In the genomic region with DNA sequence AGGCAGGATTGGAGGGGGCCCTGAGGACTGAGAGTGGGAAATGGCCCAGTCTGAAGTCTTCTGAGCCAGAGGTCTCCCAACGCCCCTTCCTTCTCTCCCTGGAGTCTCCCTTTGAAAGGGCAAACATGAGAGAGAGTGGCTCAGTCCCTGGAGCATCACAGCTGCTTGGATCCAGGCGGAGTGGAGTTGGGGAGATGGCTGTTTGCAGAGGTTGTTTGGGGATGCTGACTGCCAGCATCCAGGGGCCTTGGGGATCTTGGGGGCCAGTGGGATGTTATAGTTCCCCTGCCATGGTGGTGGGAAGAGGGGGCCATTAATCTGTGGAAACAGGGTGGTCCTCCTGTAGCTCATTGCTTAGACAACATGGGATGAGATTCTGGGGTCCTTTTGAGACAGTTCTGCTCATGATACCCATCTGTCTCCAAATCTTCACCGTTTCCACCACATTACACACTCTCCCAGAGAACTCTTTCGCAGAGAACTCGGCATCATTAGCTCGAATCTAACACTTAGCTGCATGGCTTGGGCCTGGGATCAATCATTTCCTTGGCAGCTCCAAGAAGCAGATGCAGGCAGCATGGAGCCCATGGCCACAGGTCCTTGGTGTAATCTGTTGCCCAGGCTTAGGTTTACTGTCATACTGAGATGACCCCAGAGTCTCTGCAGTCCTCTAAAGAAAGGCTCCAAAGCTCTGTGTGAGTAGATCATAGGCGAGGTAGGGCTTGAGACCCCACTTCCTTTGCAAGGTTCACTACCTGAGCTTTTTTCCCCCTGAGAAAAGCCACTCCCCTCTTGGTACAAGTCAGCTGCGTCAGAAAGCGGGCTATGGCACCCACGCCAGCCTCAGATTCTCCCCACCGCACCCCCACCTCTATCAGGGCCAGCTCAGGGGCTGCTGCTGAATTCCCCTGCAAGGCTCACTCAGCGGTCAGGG, we compare ENCODE assay signal across 28 cellular contexts. TPM values are rescaled to one million over a fixed set of nuclear protein-coding genes. Genes with fewer than 3 reads are reported as not detected.
DNase-seq lines count a peak whose midpoint lies in the region; ATAC-seq and TF ChIP-seq lines count a peak whose summit lies in the region.
"Had no signal": no experiment of that assay in that cellular context is flagged by ENCODE, and none has a peak within 500 bp of the region (broad histone marks: within the 10 kb centered on the region; RNA-seq: fewer than 3 reads in every experiment).

No MANE protein-coding gene starts in this region.

- H3K27ac ChIP-seq in left ventricle myocardium inferior (replicated peaks) (peak overlapping the region; percentile 87), parathyroid adenoma (peak overlapping the region; percentile 21), uterus (peak overlapping the region; percentile 53 to 55)
- H3K27ac ChIP-seq: brain microvascular endothelial cell, epithelial cell of prostate, foreskin keratinocyte, HL-60, VCaP had no signal

- no peaks in the 10 kb centered on the region for H3K79me2 ChIP-seq in parathyroid adenoma

- H3K4me1 Mint-ChIP-seq in endothelial cell (ENCODE audit: unreplicated experiment) = peaks cover 4% of the 10 kb centered on the region
- H3K4me1 Mint-ChIP-seq: activated naive CD8-positive, alpha-beta T cell treated with anti-CD3 and anti-CD28 coated beads, Interleukin-2, amount 50 U/mL, for 24 hours; stimulated activated naive CD8-positive, alpha-beta T cell treated with anti-CD3 and anti-CD28 coated beads, Interleukin-15, amount 100 ng/mL, for 72 hours had no signal

- DNase-seq in left ventricle myocardium inferior (no peak), left cardiac atrium (no peak), endothelial cell (ENCODE audit: low spot score) (peak; percentile 0), uterus (peak; percentile 7 to 10), NCI-H1417 (lab: John Stamatoyannopoulos, UW) (no peak), amniotic stem cell (lab: John Stamatoyannopoulos, UW) (no peak)
- DNase-seq in stimulated activated naive CD4-positive, alpha-beta T cell treated with Interleukin-2 at 50 U/mL for 16 hours (lab: John Stamatoyannopoulos, UW) = no peak
- DNase-seq: activated CD4-positive, alpha-beta T cell treated with anti-CD3 and anti-CD28 coated beads, Interleukin-2, amount 50 U/mL, for 4 hours; activated naive CD8-positive, alpha-beta T cell treated with anti-CD3 and anti-CD28 coated beads, Interleukin-2, amount 50 U/mL, for 24 hours; brain microvascular endothelial cell; foreskin keratinocyte; GF-D8; left colon; MG63; mucosa of descending colon; NCI-H1436 treated with DMSO at 0.1 percent for 48 hours; NCI-H2171 treated with DMSO at 0.1 percent for 48 hours; SIG-M5; stimulated activated CD4-positive, alpha-beta T cell treated with anti-CD3 and anti-CD28 coated beads, Interleukin-2, amount 100 ng/mL, for 48 hours had no signal

- no peaks in the 10 kb centered on the region for H3K36me3 ChIP-seq in left ventricle myocardium inferior
- H3K36me3 ChIP-seq in parathyroid adenoma (ENCODE audit: control insufficient read depth, insufficient read depth, low read length) = no peaks in the 10 kb centered on the region
- no peaks in the 10 kb centered on the region for H3K36me3 ChIP-seq in uterus
- H3K36me3 ChIP-seq: brain microvascular endothelial cell, MG63 had no signal

- H3K4me3 ChIP-seq in left ventricle myocardium inferior = no peak overlapping the region
- no peak overlapping the region for H3K4me3 ChIP-seq in parathyroid adenoma (ENCODE audit: low read depth, low read length)
- no peak overlapping the region for H3K4me3 ChIP-seq in uterus
- H3K4me3 ChIP-seq: GM12878, MG63, mucosa of descending colon had no signal

- no peaks in the 10 kb centered on the region for H3K27me3 Mint-ChIP-seq in endothelial cell (ENCODE audit: unreplicated experiment)

- peak overlapping the region; percentile 60 for H2AFZ ChIP-seq in parathyroid adenoma

- peaks cover 4% of the 10 kb centered on the region for H3K9me3 Mint-ChIP-seq in endothelial cell (ENCODE audit: unreplicated experiment)

- H3K4me2 ChIP-seq in parathyroid adenoma (ENCODE audit: low read length) = no peak overlapping the region

- intact Hi-C loops in left ventricle myocardium inferior (cut with micrococcal nuclease) (no loop called here), left cardiac atrium (cut with DNase I) (loop anchor here in 1 of 2 donors (5.0 kb wide), 1 partner anchor 74 kb away; no protein-coding TSS in a partner anchor), uterus (cut with DNase I; ENCODE audit: low total_unique reads) (loop anchor here (10.0 kb wide), 1 partner anchor 66 kb away; no protein-coding TSS in a partner anchor)

- no peak for ATAC-seq in left cardiac atrium
- ATAC-seq: activated naive CD8-positive, alpha-beta T cell treated with anti-CD3 and anti-CD28 coated beads, Interleukin-2, amount 50 U/mL, for 24 hours; foreskin keratinocyte; GM12878; left colon; mucosa of descending colon; stimulated activated naive CD8-positive, alpha-beta T cell treated with anti-CD3 and anti-CD28 coated beads, Interleukin-15, amount 100 ng/mL, for 72 hours had no signal

- H3K27me3 ChIP-seq in left ventricle myocardium inferior (ENCODE audit: low read depth) = no peaks in the 10 kb centered on the region
- H3K27me3 ChIP-seq in parathyroid adenoma (ENCODE audit: control insufficient read depth, insufficient read depth, low read length) = no peaks in the 10 kb centered on the region
- no peaks in the 10 kb centered on the region for H3K27me3 ChIP-seq in uterus

- no peak for TF ChIP-seq POLR2A in uterus (IDR thresholded peaks at IDR 0.05)

- peaks cover 3% of the 10 kb centered on the region for H3K36me3 Mint-ChIP-seq in endothelial cell (ENCODE audit: low read depth, unreplicated experiment)
- H3K36me3 Mint-ChIP-seq: IgD-negative memory B cell had no signal

- no peak overlapping the region for H3K27ac Mint-ChIP-seq in endothelial cell (ENCODE audit: unreplicated experiment)
- H3K27ac Mint-ChIP-seq: activated naive CD8-positive, alpha-beta T cell treated with anti-CD3 and anti-CD28 coated beads, Interleukin-2, amount 50 U/mL, for 24 hours; activated T-helper 1 cell treated with anti-CD3 and anti-CD28 coated beads, Interleukin-12 subunit alpha, Interleukin-12 subunit beta, Interleukin-2, Interleukin-4 antibody, amounts not matched to agents 30 ng/mL and 10 ng/mL and 1 ng/mL, durations not matched to agents 14 hours and 24 hours and 36 hours; dendritic cell treated with granulocyte-macrophage colony-stimulating factor and Interleukin-4, amounts not matched to agents 40 ng/mL and 50 ng/mL, for 4 days; stimulated activated naive CD8-positive, alpha-beta T cell treated with anti-CD3 and anti-CD28 coated beads, Interleukin-15, amount 100 ng/mL, for 72 hours had no signal

- no peak overlapping the region for H3K4me3 Mint-ChIP-seq in endothelial cell (ENCODE audit: unreplicated experiment)
- H3K4me3 Mint-ChIP-seq: activated naive CD8-positive, alpha-beta T cell treated with anti-CD3 and anti-CD28 coated beads, Interleukin-2, amount 50 U/mL, for 24 hours; activated T-helper 1 cell treated with anti-CD3 and anti-CD28 coated beads, Interleukin-12 subunit alpha, Interleukin-12 subunit beta, Interleukin-2, Interleukin-4 antibody, amounts not matched to agents 30 ng/mL and 10 ng/mL and 1 ng/mL, durations not matched to agents 14 hours and 24 hours and 36 hours; dendritic cell treated with granulocyte-macrophage colony-stimulating factor and Interleukin-4, amounts not matched to agents 40 ng/mL and 50 ng/mL, for 4 days; IgD-negative memory B cell; stimulated activated naive CD8-positive, alpha-beta T cell treated with anti-CD3 and anti-CD28 coated beads, Interleukin-15, amount 100 ng/mL, for 72 hours had no signal

- no peak for TF ChIP-seq CTCF in left ventricle myocardium inferior (IDR thresholded peaks at IDR 0.05; ENCODE audit: borderline replicate concordance)
- no peak for TF ChIP-seq CTCF in endothelial cell (IDR thresholded peaks at IDR 0.05; ENCODE audit: unreplicated experiment)
- TF ChIP-seq CTCF in parathyroid adenoma (IDR thresholded peaks at IDR 0.05) = no peak
- TF ChIP-seq CTCF in uterus (IDR thresholded peaks at IDR 0.05) = no peak

- H3K9ac ChIP-seq in parathyroid adenoma = no peak overlapping the region

- H3K4me1 ChIP-seq in left ventricle myocardium inferior (peaks cover 35% of the 10 kb centered on the region), parathyroid adenoma (peaks cover 3% of the 10 kb centered on the region), uterus (peaks cover 0 to 3% of the 10 kb centered on the region in 2 donors)
- H3K4me1 ChIP-seq: foreskin keratinocyte had no signal

- H3K9me3 ChIP-seq in left ventricle myocardium inferior (replicated peaks) (peaks cover 29% of the 10 kb centered on the region), parathyroid adenoma (ENCODE audit: control insufficient read depth, low read length) (no peaks in the 10 kb centered on the region), uterus (peaks cover 0 to 11% of the 10 kb centered on the region in 2 donors)

RNA-seq across cellular contexts. Expression of gene SH3PXD2B, which starts 54.4 kb away (rescaled TPM):
- total RNA-seq in left ventricle myocardium inferior (5.2 TPM), left cardiac atrium (10 to 100 TPM in 1 of 2 donors, 1 to 10 TPM in 1; 10.0 to 15.3 TPM), endothelial cell (ENCODE audit: unreplicated experiment) (74.1 TPM), uterus (10 to 100 TPM; 26.1 to 82.6 (median 31.0) TPM)

Comparison
In these comparisons a context has a peak if more than half of its experiments do, and no peak if none do; other contexts are left out.
1. DNase-seq: peak in endothelial cell (single experiment) and uterus (2 of 2); none in left ventricle myocardium inferior (single experiment), left cardiac atrium (single experiment), NCI-H1417 (0 of 3), stimulated activated naive CD4-positive, alpha-beta T cell treated with Interleukin-2 at 50 U/mL for 16 hours (single experiment) and amniotic stem cell (single experiment).
2. H3K27ac ChIP-seq: peak in every context shown above with its lines; median percentile 87 in left ventricle myocardium inferior; 54 in uterus; 21 in parathyroid adenoma.